In genomic region chr3:44506961-44507360, GRCh38 we compare ENCODE assay signal across 16 cellular contexts. TPM values are rescaled to one million over a fixed set of nuclear protein-coding genes. Genes with fewer than 3 reads are reported as not detected.
DNase-seq lines count a peak whose midpoint lies in the region; ATAC-seq, FAIRE-seq and TF ChIP-seq lines count a peak whose summit lies in the region.
"Had no signal": no experiment of that assay in that cellular context is flagged by ENCODE, and none has a peak within 500 bp of the region (broad histone marks: within the 10 kb centered on the region; RNA-seq: fewer than 3 reads in every experiment).

No MANE protein-coding gene starts in this region.

- no peak overlapping the region for H3K27ac Mint-ChIP-seq in activated naive CD8-positive, alpha-beta T cell
- no peak overlapping the region for H3K27ac Mint-ChIP-seq in activated naive CD8-positive, alpha-beta T cell treated with anti-CD3 and anti-CD28 coated beads, Interleukin-2, amount 50 U/mL, for 24 hours
- H3K27ac Mint-ChIP-seq in astrocyte (ENCODE audit: unreplicated experiment), result peak overlapping the region; percentile 12

- no peak overlapping the region for H3K27ac ChIP-seq in astrocyte (ENCODE audit: low read depth, low read length)

- no peak for FAIRE-seq in astrocyte (lab: Jason Lieb, UNC)
- FAIRE-seq: A204.1 had no signal

- H2AFZ ChIP-seq in astrocyte (ENCODE audit: low read depth, low read length), result no peak overlapping the region

- peaks cover 64% of the 10 kb centered on the region for H3K79me2 ChIP-seq in astrocyte (ENCODE audit: insufficient read depth, low read length)

- no peak overlapping the region for H3K4me3 ChIP-seq in astrocyte (ENCODE audit: insufficient read depth, low read depth, low read length)

- H3K9me3 Mint-ChIP-seq in activated naive CD8-positive, alpha-beta T cell (ENCODE audit: low read depth), result peaks cover 18% of the 10 kb centered on the region
- peaks cover 29% of the 10 kb centered on the region for H3K9me3 Mint-ChIP-seq in activated naive CD8-positive, alpha-beta T cell treated with anti-CD3 and anti-CD28 coated beads, Interleukin-2, amount 50 U/mL, for 24 hours
- no peaks in the 10 kb centered on the region for H3K9me3 Mint-ChIP-seq in astrocyte (ENCODE audit: unreplicated experiment)

- H4K20me1 ChIP-seq in astrocyte (ENCODE audit: insufficient read depth, low read length), result peaks cover 3% of the 10 kb centered on the region

- H3K9ac ChIP-seq in astrocyte (ENCODE audit: low read length), result no peak overlapping the region

- ATAC-seq in activated naive CD8-positive, alpha-beta T cell treated with anti-CD3 and anti-CD28 coated beads, Interleukin-2, amount 50 U/mL, for 24 hours, result no peak
- no peak for ATAC-seq in activated CD4-positive, CD25-positive, alpha-beta regulatory T cell treated with anti-CD3 and anti-CD28 coated beads, Interleukin-2, amount 50 U/mL, for 24 hours

- no peak for DNase-seq in activated naive CD8-positive, alpha-beta T cell treated with anti-CD3 and anti-CD28 coated beads, Interleukin-2, amount 50 U/mL, for 24 hours
- DNase-seq in astrocyte (ENCODE audit: low read depth) (no peak), iPS-NIHi7 (ENCODE audit: extremely low spot score) (peak; percentile 30), cerebellar nuclear complex (lab: John Stamatoyannopoulos, UW) (no peak), DMS 273 treated with DMSO at 0.1 percent for 48 hours (lab: John Stamatoyannopoulos, UW) (no peak), NCI-H1694 treated with DMSO at 0.1 percent for 48 hours (lab: John Stamatoyannopoulos, UW) (no peak)
- DNase-seq: C1 segment of cervical spinal cord, Caco-2, DMS53, KBM-7, NCI-H146, NCI-H2081 treated with DMSO at 0.1 percent for 48 hours, NCI-H524 had no signal

- peaks cover 33% of the 10 kb centered on the region for H3K36me3 Mint-ChIP-seq in activated naive CD8-positive, alpha-beta T cell
- peaks cover 42% of the 10 kb centered on the region for H3K36me3 Mint-ChIP-seq in activated naive CD8-positive, alpha-beta T cell treated with anti-CD3 and anti-CD28 coated beads, Interleukin-2, amount 50 U/mL, for 24 hours (ENCODE audit: low read depth)
- peaks cover 9% of the 10 kb centered on the region for H3K36me3 Mint-ChIP-seq in astrocyte (ENCODE audit: low read depth, unreplicated experiment)

- H3K4me1 Mint-ChIP-seq in activated naive CD8-positive, alpha-beta T cell (ENCODE audit: low read depth), result peaks cover 34% of the 10 kb centered on the region
- peaks cover 32% of the 10 kb centered on the region for H3K4me1 Mint-ChIP-seq in activated naive CD8-positive, alpha-beta T cell treated with anti-CD3 and anti-CD28 coated beads, Interleukin-2, amount 50 U/mL, for 24 hours
- peaks cover 13% of the 10 kb centered on the region for H3K4me1 Mint-ChIP-seq in astrocyte (ENCODE audit: low read depth, unreplicated experiment)

- H3K36me3 ChIP-seq in astrocyte (ENCODE audit: insufficient read depth, low read length), result no peaks in the 10 kb centered on the region

- H3K4me3 Mint-ChIP-seq in activated naive CD8-positive, alpha-beta T cell, result peak overlapping the region; percentile 4
- H3K4me3 Mint-ChIP-seq in activated naive CD8-positive, alpha-beta T cell treated with anti-CD3 and anti-CD28 coated beads, Interleukin-2, amount 50 U/mL, for 24 hours, result no peak overlapping the region
- no peak overlapping the region for H3K4me3 Mint-ChIP-seq in astrocyte (ENCODE audit: unreplicated experiment)

- peaks cover 4% of the 10 kb centered on the region for H3K9me3 ChIP-seq in astrocyte (ENCODE audit: insufficient read depth, low read depth, low read length)
- H3K9me3 ChIP-seq: Caco-2 had no signal

- H3K4me2 ChIP-seq in astrocyte (ENCODE audit: low read length), result no peak overlapping the region

- no peaks in the 10 kb centered on the region for H3K27me3 ChIP-seq in astrocyte (ENCODE audit: insufficient read depth, low read length)

- H3K27me3 Mint-ChIP-seq in activated naive CD8-positive, alpha-beta T cell, result no peaks in the 10 kb centered on the region
- no peaks in the 10 kb centered on the region for H3K27me3 Mint-ChIP-seq in activated naive CD8-positive, alpha-beta T cell treated with anti-CD3 and anti-CD28 coated beads, Interleukin-2, amount 50 U/mL, for 24 hours
- H3K27me3 Mint-ChIP-seq in astrocyte (ENCODE audit: low read depth, unreplicated experiment), result no peaks in the 10 kb centered on the region

- H3K4me1 ChIP-seq in astrocyte (ENCODE audit: insufficient read depth, low read length), result peaks cover 11% of the 10 kb centered on the region

- no peak for TF ChIP-seq CTCF in astrocyte (IDR thresholded peaks at IDR 0.05; ENCODE audit: insufficient read depth, low read depth, low read length)

RNA-seq across cellular contexts. Expression of gene ZNF445, which starts 29.5 kb away (rescaled TPM):
- total RNA-seq in astrocyte, result 20.9 and 21.3 TPM in 2 replicates

RNA-seq across cellular contexts. Expression of gene ZKSCAN7, which starts 48.0 kb away (rescaled TPM):
- 4.8 and 5.7 TPM in 2 replicates for total RNA-seq in astrocyte
- total RNA-seq: Caco-2 had no signal
